Comparison of ENCODE assay signal across 9 cellular contexts in genomic region chr13:42574011-42574410, GRCh38. TPM values are rescaled to one million over a fixed set of nuclear protein-coding genes. Genes with fewer than 3 reads are reported as not detected.
A peak's percentile ranks its signal among the peaks of the same experiment; 100 is the strongest.
DNase-seq lines count a peak whose midpoint lies in the region; ATAC-seq, FAIRE-seq and TF ChIP-seq lines count a peak whose summit lies in the region.
"Had no signal": no experiment of that assay in that cellular context is flagged by ENCODE, and none has a peak within 500 bp of the region (broad histone marks: within the 10 kb centered on the region; RNA-seq: fewer than 3 reads in every experiment).

Gene TNFSF11 (plus strand): TSS chr13:42574152. CDS start chr13:42574304, 152 bp downstream.

- H3K27me3 ChIP-seq in foreskin keratinocyte (peaks cover 90% of the 10 kb centered on the region), skeletal muscle tissue (ENCODE audit: control insufficient read depth in 3 of 3, insufficient read depth in 3 of 3, low read length in 3 of 3) (peaks cover 27 to 39% (median 38%) of the 10 kb centered on the region in 3 donors), A673 (replicated peaks; ENCODE audit: insufficient read depth, low read depth, low read length, poor library complexity) (peaks cover 82% of the 10 kb centered on the region)

- peak; percentile 35 for TF ChIP-seq POLR2A in GM15510 (IDR thresholded peaks at IDR 0.05; ENCODE audit: borderline replicate concordance, extremely low read depth, insufficient read length)

- POLR2A ChIA-PET in A673 (lab: Charles Lee; ENCODE audit: low non-redundant PET): no interaction called here

- DNase-seq in activated CD4-positive, alpha-beta T cell treated with anti-CD3 and anti-CD28 coated beads for 4 hours: peak; percentile 15 to 19
- DNase-seq in foreskin keratinocyte (peak in 1 of 2 donors; percentile 7), D721Med (ENCODE audit: insufficient read length, low spot score) (no peak), A673 (ENCODE audit: low spot score) (no peak), urothelium cell line (ENCODE audit: low spot score) (no peak)

- intact Hi-C loops in A673 (cut with micrococcal nuclease; ENCODE audit: unreplicated experiment): no loop called here

- no peak within 1 kb of the TSS for H3K9ac ChIP-seq in skeletal muscle tissue (ENCODE audit: low read depth in 1 of 3, low read length in 3 of 3)

- ATAC-seq in HG02571 (IDR thresholded peaks at IDR 0.05; ENCODE audit: unreplicated experiment): peak; percentile 26
- ATAC-seq in foreskin keratinocyte: peak; percentile 41

- CTCF ChIA-PET in A673 (lab: Charles Lee): no interaction called here

- H3K27ac ChIP-seq in foreskin keratinocyte (no peak within 1 kb of the TSS), skeletal muscle tissue (ENCODE audit: low read depth, low read length) (no peak within 1 kb of the TSS), A673 (ENCODE audit: low read depth, low read length, poor library complexity, severe bottlenecking) (no peak within 1 kb of the TSS)

- FAIRE-seq in D721Med (lab: Jason Lieb, UNC): no peak
- no peak for FAIRE-seq in urothelium cell line (lab: Jason Lieb, UNC)

- no peak for TF ChIP-seq CTCF in foreskin keratinocyte (conservative IDR thresholded peaks at IDR 0.05)
- TF ChIP-seq CTCF in D721Med (IDR thresholded peaks at IDR 0.05; ENCODE audit: insufficient read depth, missing control alignments): no peak
- no peak for TF ChIP-seq CTCF in A673 (conservative IDR thresholded peaks at IDR 0.05; ENCODE audit: low read depth, low read length)

- no peaks in the 10 kb centered on the region for H3K36me3 ChIP-seq in skeletal muscle tissue (ENCODE audit: control insufficient read depth in 3 of 3, insufficient read depth in 3 of 3, low read length in 3 of 3)
- no peaks in the 10 kb centered on the region for H3K36me3 ChIP-seq in A673 (ENCODE audit: insufficient read depth, low read length, poor library complexity, severe bottlenecking)

- peak within 1 kb of the TSS in 2 of 3 donors; percentile 2 to 23 for H3K4me3 ChIP-seq in skeletal muscle tissue (ENCODE audit: low read length in 3 of 3)
- no peak within 1 kb of the TSS for H3K4me3 ChIP-seq in A673 (ENCODE audit: low read depth, low read length, poor library complexity, severe bottlenecking)

- peaks cover 0 to 3% (median 0%) of the 10 kb centered on the region in 3 donors for H3K9me3 ChIP-seq in skeletal muscle tissue (ENCODE audit: control insufficient read depth in 3 of 3, low read length in 3 of 3)
- no peaks in the 10 kb centered on the region for H3K9me3 ChIP-seq in A673 (ENCODE audit: low read depth, low read length, poor library complexity, severe bottlenecking)

- H3K4me1 ChIP-seq in foreskin keratinocyte: no peaks in the 10 kb centered on the region
- H3K4me1 ChIP-seq in skeletal muscle tissue (ENCODE audit: control insufficient read depth in 3 of 3, insufficient read depth in 3 of 3, low read length in 3 of 3): peaks cover 0 to 7% (median 4%) of the 10 kb centered on the region in 3 donors
- no peaks in the 10 kb centered on the region for H3K4me1 ChIP-seq in A673 (ENCODE audit: insufficient read depth, low read length, poor library complexity, severe bottlenecking)

- no TSS peak for BruUV-seq in A673 (replicated peaks; lab: Mats Ljungman, UMichigan)

RNA-seq across cellular contexts. Expression of gene TNFSF11, which starts in this region (rescaled TPM):
- total RNA-seq in foreskin keratinocyte: not detected in 2 replicates
- not detected in 2 replicates for polyA plus RNA-seq in foreskin keratinocyte
- total RNA-seq in skeletal muscle tissue: under 0.01 TPM
- not detected in 2 replicates for total RNA-seq in A673 (2021)
- total RNA-seq: lung microvascular endothelial cell had no signal

Comparison
In these comparisons a context has a peak if more than half of its experiments do, and no peak if none do; other contexts are left out.
1. Peak in ATAC-seq in foreskin keratinocyte; RNA of the gene not detected or under 1 TPM.
2. DNase-seq: peak in activated CD4-positive, alpha-beta T cell treated with anti-CD3 and anti-CD28 coated beads for 4 hours (2 of 2); none in D721Med (single experiment), A673 (single experiment) and urothelium cell line (single experiment).